Comparison of ENCODE assay signal across 1 cellular context in the genomic region with DNA sequence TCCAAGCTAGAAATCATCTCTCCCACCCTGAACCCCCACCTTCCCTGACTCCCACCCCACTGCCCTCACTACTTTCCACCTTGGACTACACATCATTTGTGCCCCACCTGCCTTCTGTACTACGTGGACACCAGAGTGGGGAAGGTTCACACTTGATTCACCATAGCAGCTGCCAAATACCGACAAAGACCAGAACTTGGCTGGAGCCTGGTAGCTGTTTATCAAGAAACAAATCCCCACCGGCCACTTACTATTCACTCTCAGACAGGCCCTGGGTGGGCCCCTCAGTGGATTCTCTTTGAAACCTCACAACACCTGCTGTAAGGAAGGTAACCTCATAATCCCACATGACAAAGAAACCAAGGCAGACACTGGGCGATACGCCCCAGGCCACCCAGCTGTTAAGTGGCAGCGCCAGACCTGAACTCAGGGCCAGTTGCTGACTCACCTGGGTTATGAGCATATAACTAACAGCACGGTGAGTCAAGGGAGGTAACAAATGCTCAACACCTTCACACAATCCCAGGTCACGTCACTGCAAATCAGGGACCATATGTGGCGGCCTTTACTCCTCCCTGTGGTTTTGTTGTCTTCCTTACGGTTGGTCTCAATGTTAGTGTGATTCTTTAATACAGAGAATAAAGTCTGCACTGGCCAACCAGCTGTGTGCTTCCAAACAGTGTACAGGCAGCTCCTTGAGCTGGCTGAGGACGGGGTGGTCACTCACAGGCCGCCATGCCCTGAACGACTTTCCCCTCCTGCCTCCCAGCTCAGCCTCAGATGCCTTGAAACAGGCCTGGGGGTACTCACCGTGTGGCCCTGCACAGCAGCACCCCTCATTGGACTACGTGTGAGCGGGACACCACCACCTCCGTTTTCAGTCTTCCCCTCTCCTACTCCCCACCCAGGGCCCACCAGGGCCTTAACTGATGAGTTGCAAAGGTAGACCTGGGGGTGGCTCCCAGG.
TF ChIP-seq lines count a peak whose summit lies in the region.

No MANE protein-coding gene starts in this region.

TF ChIP-seq in GM23338, 12 proteins besides CTCF, POLR2A, EP300 and RAD21 (continued from another document):
- TF ChIP-seq ZNF331 (CRISPR knock-in tag; IDR thresholded peaks at IDR 0.05; ENCODE audit: low read depth) (no peak), JUNB (IDR thresholded peaks at IDR 0.05; ENCODE audit: unreplicated experiment) (no peak), CREB1 (CRISPR knock-in tag; IDR thresholded peaks at IDR 0.05; ENCODE audit: low read depth) (no peak), EZH2 (IDR thresholded peaks at IDR 0.05; ENCODE audit: low read depth, unreplicated experiment) (no peak), STAT1 (IDR thresholded peaks at IDR 0.05; ENCODE audit: unreplicated experiment) (no peak), POLR2AphosphoS5 (IDR thresholded peaks at IDR 0.05; ENCODE audit: low read depth) (no peak), EZH2phosphoT487 (IDR thresholded peaks at IDR 0.05; ENCODE audit: unreplicated experiment) (no peak)
- TF ChIP-seq, protein P1, sequence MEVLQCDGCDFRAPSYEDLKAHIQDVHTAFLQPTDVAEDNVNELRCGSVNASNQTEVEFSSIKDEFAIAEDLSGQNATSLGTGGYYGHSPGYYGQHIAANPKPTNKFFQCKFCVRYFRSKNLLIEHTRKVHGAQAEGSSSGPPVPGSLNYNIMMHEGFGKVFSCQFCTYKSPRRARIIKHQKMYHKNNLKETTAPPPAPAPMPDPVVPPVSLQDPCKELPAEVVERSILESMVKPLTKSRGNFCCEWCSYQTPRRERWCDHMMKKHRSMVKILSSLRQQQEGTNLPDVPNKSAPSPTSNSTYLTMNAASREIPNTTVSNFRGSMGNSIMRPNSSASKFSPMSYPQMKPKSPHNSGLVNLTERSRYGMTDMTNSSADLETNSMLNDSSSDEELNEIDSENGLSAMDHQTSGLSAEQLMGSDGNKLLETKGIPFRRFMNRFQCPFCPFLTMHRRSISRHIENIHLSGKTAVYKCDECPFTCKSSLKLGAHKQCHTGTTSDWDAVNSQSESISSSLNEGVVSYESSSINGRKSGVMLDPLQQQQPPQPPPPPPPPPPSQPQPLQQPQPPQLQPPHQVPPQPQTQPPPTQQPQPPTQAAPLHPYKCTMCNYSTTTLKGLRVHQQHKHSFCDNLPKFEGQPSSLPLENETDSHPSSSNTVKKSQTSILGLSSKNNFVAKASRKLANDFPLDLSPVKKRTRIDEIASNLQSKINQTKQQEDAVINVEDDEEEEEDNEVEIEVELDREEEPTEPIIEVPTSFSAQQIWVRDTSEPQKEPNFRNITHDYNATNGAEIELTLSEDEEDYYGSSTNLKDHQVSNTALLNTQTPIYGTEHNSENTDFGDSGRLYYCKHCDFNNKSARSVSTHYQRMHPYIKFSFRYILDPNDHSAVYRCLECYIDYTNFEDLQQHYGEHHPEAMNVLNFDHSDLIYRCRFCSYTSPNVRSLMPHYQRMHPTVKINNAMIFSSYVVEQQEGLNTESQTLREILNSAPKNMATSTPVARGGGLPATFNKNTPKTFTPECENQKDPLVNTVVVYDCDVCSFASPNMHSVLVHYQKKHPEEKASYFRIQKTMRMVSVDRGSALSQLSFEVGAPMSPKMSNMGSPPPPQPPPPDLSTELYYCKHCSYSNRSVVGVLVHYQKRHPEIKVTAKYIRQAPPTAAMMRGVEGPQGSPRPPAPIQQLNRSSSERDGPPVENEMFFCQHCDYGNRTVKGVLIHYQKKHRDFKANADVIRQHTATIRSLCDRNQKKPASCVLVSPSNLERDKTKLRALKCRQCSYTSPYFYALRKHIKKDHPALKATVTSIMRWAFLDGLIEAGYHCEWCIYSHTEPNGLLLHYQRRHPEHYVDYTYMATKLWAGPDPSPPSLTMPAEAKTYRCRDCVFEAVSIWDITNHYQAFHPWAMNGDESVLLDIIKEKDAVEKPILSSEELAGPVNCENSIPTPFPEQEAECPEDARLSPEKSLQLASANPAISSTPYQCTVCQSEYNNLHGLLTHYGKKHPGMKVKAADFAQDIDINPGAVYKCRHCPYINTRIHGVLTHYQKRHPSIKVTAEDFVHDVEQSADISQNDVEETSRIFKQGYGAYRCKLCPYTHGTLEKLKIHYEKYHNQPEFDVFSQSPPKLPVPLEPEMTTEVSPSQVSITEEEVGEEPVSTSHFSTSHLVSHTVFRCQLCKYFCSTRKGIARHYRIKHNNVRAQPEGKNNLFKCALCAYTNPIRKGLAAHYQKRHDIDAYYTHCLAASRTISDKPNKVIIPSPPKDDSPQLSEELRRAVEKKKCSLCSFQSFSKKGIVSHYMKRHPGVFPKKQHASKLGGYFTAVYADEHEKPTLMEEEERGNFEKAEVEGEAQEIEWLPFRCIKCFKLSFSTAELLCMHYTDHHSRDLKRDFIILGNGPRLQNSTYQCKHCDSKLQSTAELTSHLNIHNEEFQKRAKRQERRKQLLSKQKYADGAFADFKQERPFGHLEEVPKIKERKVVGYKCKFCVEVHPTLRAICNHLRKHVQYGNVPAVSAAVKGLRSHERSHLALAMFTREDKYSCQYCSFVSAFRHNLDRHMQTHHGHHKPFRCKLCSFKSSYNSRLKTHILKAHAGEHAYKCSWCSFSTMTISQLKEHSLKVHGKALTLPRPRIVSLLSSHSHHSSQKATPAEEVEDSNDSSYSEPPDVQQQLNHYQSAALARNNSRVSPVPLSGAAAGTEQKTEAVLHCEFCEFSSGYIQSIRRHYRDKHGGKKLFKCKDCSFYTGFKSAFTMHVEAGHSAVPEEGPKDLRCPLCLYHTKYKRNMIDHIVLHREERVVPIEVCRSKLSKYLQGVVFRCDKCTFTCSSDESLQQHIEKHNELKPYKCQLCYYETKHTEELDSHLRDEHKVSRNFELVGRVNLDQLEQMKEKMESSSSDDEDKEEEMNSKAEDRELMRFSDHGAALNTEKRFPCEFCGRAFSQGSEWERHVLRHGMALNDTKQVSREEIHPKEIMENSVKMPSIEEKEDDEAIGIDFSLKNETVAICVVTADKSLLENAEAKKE (CRISPR knock-in tag; IDR thresholded peaks at IDR 0.05) = no peak
- TF ChIP-seq, protein P2, sequence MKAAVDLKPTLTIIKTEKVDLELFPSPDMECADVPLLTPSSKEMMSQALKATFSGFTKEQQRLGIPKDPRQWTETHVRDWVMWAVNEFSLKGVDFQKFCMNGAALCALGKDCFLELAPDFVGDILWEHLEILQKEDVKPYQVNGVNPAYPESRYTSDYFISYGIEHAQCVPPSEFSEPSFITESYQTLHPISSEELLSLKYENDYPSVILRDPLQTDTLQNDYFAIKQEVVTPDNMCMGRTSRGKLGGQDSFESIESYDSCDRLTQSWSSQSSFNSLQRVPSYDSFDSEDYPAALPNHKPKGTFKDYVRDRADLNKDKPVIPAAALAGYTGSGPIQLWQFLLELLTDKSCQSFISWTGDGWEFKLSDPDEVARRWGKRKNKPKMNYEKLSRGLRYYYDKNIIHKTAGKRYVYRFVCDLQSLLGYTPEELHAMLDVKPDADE (IDR thresholded peaks at IDR 0.05) = no peak
